In genomic region chrX:24498181-24498580, GRCh38 we compare ENCODE assay signal across 8 cellular contexts. TPM values are rescaled to one million over a fixed set of nuclear protein-coding genes. Genes with fewer than 3 reads are reported as not detected.
DNase-seq lines count a peak whose midpoint lies in the region; TF ChIP-seq lines count a peak whose summit lies in the region.

No MANE protein-coding gene starts in this region.

- H3K4me1 ChIP-seq in CD4-positive, alpha-beta memory T cell (ENCODE audit: insufficient read depth, low read length): peaks cover 30% of the 10 kb centered on the region

- CTCF ChIA-PET in CD4-positive, alpha-beta memory T cell (lab: Charles Lee; ENCODE audit: partially characterized antibody): interaction anchor here (0.8 to 9.6 kb wide), 20 partner anchors 10 to 444 kb away, joined by 3 to 319 read pairs (median 7); partner anchors contain the start of gene PDK3

- no peaks in the 10 kb centered on the region for H3K27me3 ChIP-seq in CD4-positive, alpha-beta memory T cell (ENCODE audit: insufficient read depth, low read length)

- intact Hi-C loops in CD4-positive, alpha-beta memory T cell (cut with micrococcal nuclease): loop anchor here (1.0 to 2.0 kb wide), 2 partner anchors 17 to 33 kb away; partner anchors contain the start of gene PDK3

- peaks cover 0 to 28% of the 10 kb centered on the region in 2 donors for H3K36me3 Mint-ChIP-seq in CD4-positive, alpha-beta memory T cell

- H3K27ac Mint-ChIP-seq in CD4-positive, alpha-beta memory T cell: peak overlapping the region; percentile 47 to 97 (median 84)

- H3K9me3 Mint-ChIP-seq in CD4-positive, alpha-beta memory T cell: no peaks in the 10 kb centered on the region

- no peaks in the 10 kb centered on the region for H3K27me3 Mint-ChIP-seq in CD4-positive, alpha-beta memory T cell

- no peaks in the 10 kb centered on the region for H3K9me3 ChIP-seq in CD4-positive, alpha-beta memory T cell (ENCODE audit: control insufficient read depth in 1 of 2, low read length in 2 of 2)

- peak overlapping the region; percentile 42 for H3K27ac ChIP-seq in CD4-positive, alpha-beta memory T cell (ENCODE audit: low read depth, low read length)

- POLR2A ChIA-PET in CD4-positive, alpha-beta memory T cell (lab: Charles Lee; ENCODE audit: partially characterized antibody): interaction anchor here (0.9 to 3.1 kb wide), 6 partner anchors 14 to 102 kb away, joined by 3 to 24 read pairs (median 12); partner anchors contain the start of gene PDK3

- in situ Hi-C loops in astrocyte of the cerebellum (cut with HindIII; ENCODE audit: low sequenced_read_pairs): no loop called here

- peaks cover 21 to 43% (median 27%) of the 10 kb centered on the region in 4 donors for H3K4me1 Mint-ChIP-seq in CD4-positive, alpha-beta memory T cell

- peak; percentile 24 to 47 (median 31) for DNase-seq in CD4-positive, alpha-beta memory T cell
- peak; percentile 11 for DNase-seq in HPDE6-E6E7 (ENCODE audit: extremely low spot score)
- peak; percentile 31 for DNase-seq in astrocyte of the cerebellum (ENCODE audit: low read depth)
- peak; percentile 14 for DNase-seq in kidney tubule cell (ENCODE audit: low spot score)
- DNase-seq in NCI-H1694 (lab: John Stamatoyannopoulos, UW): no peak
- DNase-seq in NCI-H1694 treated with DMSO at 0.1 percent for 48 hours (lab: John Stamatoyannopoulos, UW): no peak
- DNase-seq in GOT3 (lab: John Stamatoyannopoulos, UW): no peak
- DNase-seq in NCI-H345 (lab: John Stamatoyannopoulos, UW): no peak

- peak overlapping the region in 7 of 8 donors; percentile 22 to 86 (median 64) for H3K4me3 Mint-ChIP-seq in CD4-positive, alpha-beta memory T cell

- H3K36me3 ChIP-seq in CD4-positive, alpha-beta memory T cell (ENCODE audit: insufficient read depth, low read length): peaks cover 9% of the 10 kb centered on the region

- no peak overlapping the region for H3K4me3 ChIP-seq in CD4-positive, alpha-beta memory T cell (ENCODE audit: low read length in 2 of 2)
- no peak overlapping the region for H3K4me3 ChIP-seq in astrocyte of the cerebellum (ENCODE audit: low read depth, low read length)

- peak; percentile 62 for TF ChIP-seq CTCF in astrocyte of the cerebellum (IDR thresholded peaks at IDR 0.05; ENCODE audit: low read depth, low read length, missing control alignments)

RNA-seq across cellular contexts. Expression of gene PDK3, which starts 33.1 kb away (rescaled TPM):
- total RNA-seq in CD4-positive, alpha-beta memory T cell: 10 to 100 TPM; 30.3 to 31.1 TPM
- polyA plus RNA-seq in CD4-positive, alpha-beta memory T cell: 10 to 100 TPM; 37.4 to 43.3 TPM

Comparison
In these comparisons a context has a peak if more than half of its experiments do, and no peak if none do; other contexts are left out.
1. DNase-seq: peak in CD4-positive, alpha-beta memory T cell (5 of 5), HPDE6-E6E7 (single experiment), astrocyte of the cerebellum (single experiment) and kidney tubule cell (single experiment); none in NCI-H1694 (single experiment), NCI-H1694 treated with DMSO at 0.1 percent for 48 hours (single experiment), GOT3 (single experiment) and NCI-H345 (single experiment).